Comparison of ENCODE assay signal across 10 cellular contexts in the genomic region with DNA sequence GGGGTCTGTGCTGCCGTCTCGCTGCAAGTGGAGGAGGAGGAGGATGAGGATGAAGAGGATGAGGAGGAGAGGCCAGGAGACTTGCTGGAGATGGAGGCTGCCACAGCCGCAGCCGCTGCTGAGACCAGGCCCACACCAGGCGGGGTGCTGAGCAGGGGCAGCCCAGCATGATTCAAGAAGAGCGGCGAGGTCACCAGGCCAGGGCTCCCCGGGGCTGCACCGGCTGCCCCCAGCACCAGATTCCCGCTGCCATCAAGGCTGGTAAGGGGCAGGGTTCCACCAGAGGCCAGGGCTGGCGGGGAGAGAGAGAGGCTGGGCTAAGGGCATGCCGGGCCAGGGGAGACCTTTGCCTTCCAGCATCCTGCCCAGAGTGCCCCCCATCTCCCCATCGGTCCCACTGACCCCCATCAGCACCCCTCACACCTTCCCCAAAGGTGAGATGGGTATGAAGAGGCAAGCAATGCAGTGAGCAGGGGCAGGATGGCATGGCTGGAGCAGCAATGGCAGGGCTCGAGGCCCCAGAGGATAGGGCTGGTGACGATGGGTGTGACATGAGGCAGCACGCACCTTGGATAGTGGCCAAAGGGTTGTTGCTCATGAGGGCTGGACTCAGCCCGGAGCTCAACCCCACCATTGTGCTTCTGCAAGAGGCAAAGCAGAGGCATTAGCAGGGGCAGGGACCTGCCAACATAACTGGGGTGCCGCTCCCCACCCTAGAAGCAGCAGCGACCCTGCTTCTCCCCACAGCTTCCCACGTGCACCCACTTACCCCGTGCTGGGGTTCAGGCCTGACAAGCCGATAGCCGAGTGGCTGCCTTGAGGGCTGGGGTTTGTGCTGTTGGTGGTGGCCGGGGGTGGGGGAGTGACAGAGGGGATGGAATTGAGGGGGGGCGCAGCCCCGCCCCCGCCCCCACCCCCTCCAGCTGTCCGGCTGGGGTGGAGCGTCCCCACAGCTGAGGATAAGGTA. TPM values are rescaled to one million over a fixed set of nuclear protein-coding genes. Genes with fewer than 3 reads are reported as not detected.
DNase-seq lines count a peak whose midpoint lies in the region; ATAC-seq, FAIRE-seq and TF ChIP-seq lines count a peak whose summit lies in the region.
"Had no signal": no experiment of that assay in that cellular context is flagged by ENCODE, and none has a peak within 500 bp of the region (broad histone marks: within the 10 kb centered on the region; RNA-seq: fewer than 3 reads in every experiment).

No MANE protein-coding gene starts in this region.

- DNase-seq in heart right ventricle (no peak), cardiac septum (ENCODE audit: low spot score) (no peak), Panc1 (ENCODE audit: low read depth, low spot score) (no peak), fibroblast of mammary gland (ENCODE audit: low read depth) (peak; percentile 67), islet precursor cell (no peak), mesenteric fat pad (ENCODE audit: low spot score) (no peak), kidney (no peak)

- H3K27ac ChIP-seq in heart right ventricle (no peak overlapping the region), Panc1 (ENCODE audit: low read length) (no peak overlapping the region), kidney (ENCODE audit: low read depth in 2 of 2, low read length in 2 of 2) (no peak overlapping the region)

- in situ Hi-C loops in Panc1 (cut with HindIII; ENCODE audit: low pct_unique_long_range_greater_than_20kb, low sequenced_read_pairs) = no loop called here

- H3K27me3 ChIP-seq in heart right ventricle (peaks cover 0 to 18% (median 16%) of the 10 kb centered on the region in 7 donors), Panc1 (ENCODE audit: control insufficient read depth, insufficient read depth, low read length) (no peaks in the 10 kb centered on the region)

- WGBS in heart right ventricle, 2 donors = 64 to 65% methylated on average over 29 of the region's 29 CpGs

- TF ChIP-seq CTCF in heart right ventricle (IDR thresholded peaks at IDR 0.05) = no peak
- no peak for TF ChIP-seq CTCF in Panc1 (IDR thresholded peaks at IDR 0.05)
- no peak for TF ChIP-seq CTCF in fibroblast of mammary gland (conservative IDR thresholded peaks at IDR 0.05; ENCODE audit: control insufficient read depth, insufficient read depth, low read depth, low read length)
- no peak for TF ChIP-seq CTCF in kidney (IDR thresholded peaks at IDR 0.05; ENCODE audit: borderline replicate concordance, extremely low read depth, insufficient read depth)

- H3K9me3 ChIP-seq in heart right ventricle = no peaks in the 10 kb centered on the region
- no peaks in the 10 kb centered on the region for H3K9me3 ChIP-seq in Panc1 (ENCODE audit: control insufficient read depth, insufficient read depth, low read depth, low read length)
- H3K9me3 ChIP-seq in kidney (ENCODE audit: control insufficient read depth in 1 of 2, low read length in 2 of 2) = no peaks in the 10 kb centered on the region

- no TSS peak for BruUV-seq in Panc1 (replicated peaks; lab: Mats Ljungman, UMichigan)

- FAIRE-seq in kidney (lab: Jason Lieb, UNC) = no peak

- peaks cover 0 to 33% (median 4%) of the 10 kb centered on the region in 9 donors for H3K4me1 ChIP-seq in heart right ventricle
- peaks cover 3% of the 10 kb centered on the region; the same call in 1 of the 2 replicates for H3K4me1 ChIP-seq in Panc1 (ENCODE audit: control insufficient read depth, insufficient read depth, low read length)
- H3K4me1 ChIP-seq in kidney (ENCODE audit: control insufficient read depth in 1 of 2, insufficient read depth in 1 of 2, low read depth in 1 of 2, low read length in 2 of 2) = no peaks in the 10 kb centered on the region

- peaks cover 0 to 31% (median 0%) of the 10 kb centered on the region in 9 donors for H3K36me3 ChIP-seq in heart right ventricle
- no peaks in the 10 kb centered on the region for H3K36me3 ChIP-seq in Panc1 (ENCODE audit: control insufficient read depth, insufficient read depth, low read length)
- no peaks in the 10 kb centered on the region for H3K36me3 ChIP-seq in kidney (ENCODE audit: control insufficient read depth in 1 of 2, insufficient read depth in 2 of 2, low read length in 2 of 2)

- ATAC-seq in heart right ventricle (peak in 6 of 8 donors; percentile 34 to 60 (median 40)), Panc1 (peak; percentile 82), HG03442 (IDR thresholded peaks at IDR 0.05; ENCODE audit: unreplicated experiment) (no peak)

- POLR2A ChIA-PET in Panc1 (lab: Charles Lee) = no interaction called here

- CTCF ChIA-PET in Panc1 (lab: Charles Lee) = no interaction called here

- intact Hi-C loops in heart right ventricle (cut with DNase I) (no loop called here), cardiac septum (cut with DNase I) (no loop called here), Panc1 (cut with micrococcal nuclease; ENCODE audit: unreplicated experiment) (no loop called here), kidney (cut with DNase I) (no loop called here)

- H3K4me3 ChIP-seq in heart right ventricle = no peak overlapping the region
- no peak overlapping the region for H3K4me3 ChIP-seq in Panc1 (ENCODE audit: low read depth in 2 of 2, low read length in 2 of 2)
- no peak overlapping the region for H3K4me3 ChIP-seq in fibroblast of mammary gland (ENCODE audit: control insufficient read depth, low read depth, low read length)
- H3K4me3 ChIP-seq in kidney (ENCODE audit: low read length in 2 of 2) = no peak overlapping the region
- H3K4me3 ChIP-seq: lung, skin epidermis had no signal

- no peak overlapping the region for H3K9ac ChIP-seq in kidney (ENCODE audit: low read length in 2 of 2)

RNA-seq across cellular contexts. Expression of a gene that starts 15.6 kb away (rescaled TPM):
- total RNA-seq in heart right ventricle (10 to 100 TPM in 2 of 10 donors, 1 to 10 TPM in 8; 5.0 to 11.1 (median 8.1) TPM), cardiac septum (8.3 TPM), Panc1 (2021; ENCODE audit: unreplicated experiment) (15.7 TPM), mesenteric fat pad (8.9 TPM), kidney (12.7 TPM)
- polyA plus RNA-seq in heart right ventricle (1 to 10 TPM; 3.4 to 5.8 TPM), kidney (ENCODE audit: insufficient read depth, low read depth, low replicate concordance) (7.2 TPM)
- polyA plus RNA-seq in Panc1 (2012; ENCODE audit: insufficient read length) = 16.9 TPM

RNA-seq across cellular contexts. Expression of a gene that starts 21.6 kb away (rescaled TPM):
- total RNA-seq in heart right ventricle = 1 to 10 TPM; 1.2 to 9.3 (median 3.0) TPM
- 1 to 10 TPM in 1 of 2 donors, under 1 TPM in 1; 0.35 to 1.4 TPM for polyA plus RNA-seq in heart right ventricle
- 4.6 TPM for total RNA-seq in cardiac septum
- total RNA-seq in Panc1 (2021; ENCODE audit: unreplicated experiment) = 0.62 TPM
- polyA plus RNA-seq in Panc1 (2012; ENCODE audit: insufficient read length) = 0.28 TPM
- total RNA-seq in mesenteric fat pad = 0.80 TPM
- 16.2 TPM for total RNA-seq in kidney
- polyA plus RNA-seq in kidney (ENCODE audit: insufficient read depth, low read depth, low replicate concordance) = 8.9 TPM

RNA-seq across cellular contexts. Expression of a gene that starts 40.7 kb away (rescaled TPM):
- total RNA-seq in heart right ventricle (1 to 10 TPM in 1 of 10 donors, under 1 TPM in 9; 0.51 to 3.8 (median 0.70) TPM), cardiac septum (0.51 TPM), Panc1 (2021; ENCODE audit: unreplicated experiment) (0.10 TPM), mesenteric fat pad (2.7 TPM), kidney (9.8 TPM)
- polyA plus RNA-seq in heart right ventricle (under 1 TPM; 0.28 to 0.37 TPM), kidney (ENCODE audit: insufficient read depth, low read depth, low replicate concordance) (1.3 TPM)
- polyA plus RNA-seq in Panc1 (2012; ENCODE audit: insufficient read length) = 0.22 TPM
